In the genomic region with DNA sequence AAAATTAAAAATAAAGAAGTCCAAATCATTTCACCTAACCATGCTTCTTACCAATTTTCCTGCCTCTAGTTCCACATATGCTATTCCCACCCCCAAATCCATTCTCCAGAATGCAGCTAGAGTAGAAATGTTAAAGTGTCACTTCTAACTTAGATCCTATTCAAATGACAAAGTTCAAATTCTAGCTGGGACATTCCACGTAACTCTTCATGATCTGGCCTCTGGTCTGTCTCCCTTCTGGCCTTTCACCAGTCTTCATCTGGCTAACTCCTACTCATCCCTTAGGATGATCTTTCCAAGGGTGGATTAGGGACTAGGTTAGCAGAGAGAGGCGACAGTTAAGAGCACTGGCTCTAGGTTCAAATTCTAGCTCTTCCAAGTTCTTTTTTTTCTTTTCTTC, we compare ENCODE assay signal across 28 cellular contexts.
DNase-seq lines count a peak whose midpoint lies in the region; ATAC-seq, FAIRE-seq and TF ChIP-seq lines count a peak whose summit lies in the region.
"Had no signal": no experiment of that assay in that cellular context is flagged by ENCODE, and none has a peak within 500 bp of the region (broad histone marks: within the 10 kb centered on the region; RNA-seq: fewer than 3 reads in every experiment).

No MANE protein-coding gene starts in this region.

- intact Hi-C loops in HepG2 (cut with micrococcal nuclease; ENCODE audit: unreplicated experiment): loop anchor here (10.0 kb wide), 1 partner anchor 434 kb away; no protein-coding TSS in a partner anchor

- TF ChIP-seq EP300 in HepG2 (IDR thresholded peaks at IDR 0.05; ENCODE audit: low read depth in 2 of 2, low read length in 2 of 2): no peak
- TF ChIP-seq EP300 in HepG2 (CRISPR knock-in tag; IDR thresholded peaks at IDR 0.05; ENCODE audit: borderline replicate concordance): no peak

- no TSS peak for BruUV-seq in HepG2 (replicated peaks; lab: Mats Ljungman, UMichigan)

- FAIRE-seq in HepG2 (lab: Jason Lieb, UNC): peak; percentile 44
- FAIRE-seq: GM12892, GM19239 had no signal

- peaks cover 7% of the 10 kb centered on the region for H3K4me1 Mint-ChIP-seq in T-helper 1 cell treated with Interleukin-12 subunit alpha and Interleukin-12 subunit beta and Interleukin-4 antibody, amounts not matched to agents 30 μg/mL and 1 μg/mL, for 36 hours (ENCODE audit: low read depth)
- H3K4me1 Mint-ChIP-seq in WTC11: peaks cover 3% of the 10 kb centered on the region
- peaks cover 9% of the 10 kb centered on the region for H3K4me1 Mint-ChIP-seq in progenitor cell of endocrine pancreas (ENCODE audit: low read depth)

- CTCF ChIA-PET in WTC11 (lab: Charles Lee): interaction anchor here (1.0 to 1.3 kb wide), 3 partner anchors 9 to 490 kb away, joined by 3 read pairs; no protein-coding TSS in a partner anchor
- CTCF ChIA-PET in HepG2 (lab: Yijun Ruan, JAX; ENCODE audit: low intra/inter-chr PET ratio, low total read pairs): no interaction called here

- H3K27me3 ChIP-seq in HepG2 (ENCODE audit: control insufficient read depth in 1 of 2, insufficient read depth in 2 of 2, low read length in 2 of 2): no peaks in the 10 kb centered on the region
- H3K27me3 ChIP-seq: MG63 had no signal

- H3K4me3 ChIP-seq in HepG2 (replicated peaks in 1 of 3; ENCODE audit: insufficient read depth in 1 of 3, low read depth in 2 of 3, low read length in 3 of 3): no peak overlapping the region
- H3K4me3 ChIP-seq: GM23248, MG63 had no signal

- H3K4me3 Mint-ChIP-seq in T-helper 1 cell treated with Interleukin-12 subunit alpha and Interleukin-12 subunit beta and Interleukin-4 antibody, amounts not matched to agents 30 μg/mL and 1 μg/mL, for 36 hours: no peak overlapping the region
- H3K4me3 Mint-ChIP-seq in WTC11 (no peak overlapping the region), progenitor cell of endocrine pancreas (ENCODE audit: low read depth) (no peak overlapping the region)

- H3K36me3 Mint-ChIP-seq in T-helper 1 cell treated with Interleukin-12 subunit alpha and Interleukin-12 subunit beta and Interleukin-4 antibody, amounts not matched to agents 30 μg/mL and 1 μg/mL, for 36 hours (ENCODE audit: low read depth): peaks cover 14% of the 10 kb centered on the region
- H3K36me3 Mint-ChIP-seq in WTC11 (peaks cover 18% of the 10 kb centered on the region), progenitor cell of endocrine pancreas (ENCODE audit: insufficient read depth) (peaks cover 3% of the 10 kb centered on the region)

- no peak overlapping the region for H3K27ac ChIP-seq in HepG2 (ENCODE audit: extremely low read length, insufficient read depth, low read length)
- H3K27ac ChIP-seq: GM23248 had no signal

- H3K9ac ChIP-seq in HepG2 (ENCODE audit: insufficient read depth, low read depth, low read length): no peak overlapping the region
- H3K9ac ChIP-seq: GM23248 had no signal

- WGBS in HepG2 (ENCODE audit: low lambda C conversion rate): 93% methylated on average over 2 of the region's 2 CpGs

- no peak overlapping the region for H3K4me2 ChIP-seq in HepG2 (ENCODE audit: low read depth, low read length)

- H3K27me3 Mint-ChIP-seq in T-helper 1 cell treated with Interleukin-12 subunit alpha and Interleukin-12 subunit beta and Interleukin-4 antibody, amounts not matched to agents 30 μg/mL and 1 μg/mL, for 36 hours (ENCODE audit: low read depth): no peaks in the 10 kb centered on the region
- H3K27me3 Mint-ChIP-seq in WTC11 (ENCODE audit: low read depth): no peaks in the 10 kb centered on the region
- no peaks in the 10 kb centered on the region for H3K27me3 Mint-ChIP-seq in progenitor cell of endocrine pancreas

- H3K79me2 ChIP-seq in HepG2 (ENCODE audit: insufficient read depth, low read length): no peaks in the 10 kb centered on the region

- POLR2A ChIA-PET in WTC11 (lab: Charles Lee): no interaction called here
- POLR2A ChIA-PET in HepG2 (lab: Yijun Ruan, JAX): interaction anchor here (0.8 kb wide), 1 partner anchor 377 kb away, joined by 3 read pairs; no protein-coding TSS in a partner anchor

- no peak for TF ChIP-seq RAD21 in HepG2 (CRISPR knock-in tag; IDR thresholded peaks at IDR 0.05)

- TF ChIP-seq CTCF in WTC11 (IDR thresholded peaks at IDR 0.05) (no peak), HepG2 (CRISPR knock-in tag; IDR thresholded peaks at IDR 0.05) (no peak), progenitor cell of endocrine pancreas (IDR thresholded peaks at IDR 0.05; ENCODE audit: unreplicated experiment) (no peak)

- in situ Hi-C loops in HepG2 (cut with HindIII; ENCODE audit: extremely low pct_ligation_motif_present, low pct_unique_long_range_greater_than_20kb): loop anchor here (5.0 kb wide), 1 partner anchor 421 kb away; no protein-coding TSS in a partner anchor

- H3K4me1 ChIP-seq in HepG2 (ENCODE audit: insufficient read depth, low read length): no peaks in the 10 kb centered on the region

- no peaks in the 10 kb centered on the region for H3K9me3 ChIP-seq in HepG2 (ENCODE audit: low read length)
- H3K9me3 ChIP-seq: MG63 had no signal

- peaks cover 4 to 28% of the 10 kb centered on the region in 2 experiments; a peak in 4 of 5 replicates for H3K36me3 ChIP-seq in HepG2 (replicated peaks in 1 of 2; ENCODE audit: control insufficient read depth in 1 of 2, insufficient read depth in 2 of 2, low read length in 2 of 2)

- no peaks in the 10 kb centered on the region for H4K20me1 ChIP-seq in HepG2 (ENCODE audit: insufficient read depth, low read length)

- TF ChIP-seq POLR2A in HepG2 (IDR thresholded peaks at IDR 0.05; ENCODE audit: insufficient read depth in 1 of 2, low read depth in 2 of 2, low read length in 2 of 2): no peak

- no peaks in the 10 kb centered on the region for H3K9me3 Mint-ChIP-seq in T-helper 1 cell treated with Interleukin-12 subunit alpha and Interleukin-12 subunit beta and Interleukin-4 antibody, amounts not matched to agents 30 μg/mL and 1 μg/mL, for 36 hours
- H3K9me3 Mint-ChIP-seq in WTC11 (no peaks in the 10 kb centered on the region), progenitor cell of endocrine pancreas (ENCODE audit: low read depth) (no peaks in the 10 kb centered on the region)

- ATAC-seq in WTC11 (no peak), HepG2 (no peak), GM19455 (IDR thresholded peaks at IDR 0.05; ENCODE audit: unreplicated experiment) (no peak)
- ATAC-seq: PC-3 had no signal

- no peak for DNase-seq in T-helper 1 cell
- no peak for DNase-seq in WTC11 (ENCODE audit: low spot score)
- DNase-seq in HepG2 (ENCODE audit: low spot score): no peak
- DNase-seq in progenitor cell of endocrine pancreas (ENCODE audit: low spot score, unreplicated experiment): no peak
- DNase-seq in HuH-7.5 (ENCODE audit: low spot score): no peak
- no peak for DNase-seq in AG20443 (ENCODE audit: low spot score)
- DNase-seq: 8988T; ACHN; Calu3; DMS79 treated with DMSO at 0.1 percent for 48 hours; GF-D8; GM23248; H7; IMR-90; KG1; MG63; NCI-H1105 treated with DMSO at 0.1 percent for 48 hours; NCI-H146; NCI-H1930; NCI-H2107; NCI-H446 treated with DMSO at 0.1 percent for 48 hours; NCI-H526; NK-92 treated with Interleukin-12 subunit alpha and Interleukin-12 subunit beta, amount 100 ng/mL, for 24 hours; PC-3 had no signal

- no peak overlapping the region for H2AFZ ChIP-seq in HepG2 (ENCODE audit: low read length)
- H2AFZ ChIP-seq: GM23248 had no signal

- H3K27ac Mint-ChIP-seq in T-helper 1 cell treated with Interleukin-12 subunit alpha and Interleukin-12 subunit beta and Interleukin-4 antibody, amounts not matched to agents 30 μg/mL and 1 μg/mL, for 36 hours: peak overlapping the region; percentile 15
- H3K27ac Mint-ChIP-seq in WTC11 (0 out of 2 replicates have a peak overlapping the region, but pooled peaks have one; percentile 22), progenitor cell of endocrine pancreas (peak overlapping the region; percentile 29)

TF ChIP-seq in WTC11, 78 proteins besides CTCF, POLR2A, EP300 and RAD21 (continues in another document):
- no peak for TF ChIP-seq CDX4 (CRISPR knock-in tag; IDR thresholded peaks at IDR 0.05; ENCODE audit: borderline replicate concordance)
- no peak for TF ChIP-seq IRF2 (CRISPR knock-in tag; IDR thresholded peaks at IDR 0.05; ENCODE audit: borderline replicate concordance, low read depth)
- TF ChIP-seq, protein P1, sequence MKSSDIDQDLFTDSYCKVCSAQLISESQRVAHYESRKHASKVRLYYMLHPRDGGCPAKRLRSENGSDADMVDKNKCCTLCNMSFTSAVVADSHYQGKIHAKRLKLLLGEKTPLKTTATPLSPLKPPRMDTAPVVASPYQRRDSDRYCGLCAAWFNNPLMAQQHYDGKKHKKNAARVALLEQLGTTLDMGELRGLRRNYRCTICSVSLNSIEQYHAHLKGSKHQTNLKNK (CRISPR knock-in tag; IDR thresholded peaks at IDR 0.05): no peak
- TF ChIP-seq ZNF423 (CRISPR knock-in tag; IDR thresholded peaks at IDR 0.05): no peak
- TF ChIP-seq FOXJ3 (CRISPR knock-in tag; IDR thresholded peaks at IDR 0.05; ENCODE audit: borderline replicate concordance): no peak

TF ChIP-seq in HepG2, 621 proteins besides CTCF, POLR2A, EP300 and RAD21 (continues in another document):
- TF ChIP-seq PHF8 (CRISPR knock-in tag; IDR thresholded peaks at IDR 0.05) (no peak), SMC3 (IDR thresholded peaks at IDR 0.05; ENCODE audit: low read length) (no peak), CBX1 (IDR thresholded peaks at IDR 0.05; ENCODE audit: low read depth) (no peak), TRIM24 (CRISPR knock-in tag; IDR thresholded peaks at IDR 0.05) (no peak), HNRNPH1 (optimal IDR thresholded peaks at IDR 0.05; ENCODE audit: low read depth, low read length) (no peak), ZBTB7A (CRISPR knock-in tag; IDR thresholded peaks at IDR 0.05) (no peak), ZNF674 (CRISPR knock-in tag; IDR thresholded peaks at IDR 0.05; ENCODE audit: low read depth) (no peak), BORCS8-MEF2B (CRISPR knock-in tag; IDR thresholded peaks at IDR 0.05) (no peak)
- TF ChIP-seq, protein P2, sequence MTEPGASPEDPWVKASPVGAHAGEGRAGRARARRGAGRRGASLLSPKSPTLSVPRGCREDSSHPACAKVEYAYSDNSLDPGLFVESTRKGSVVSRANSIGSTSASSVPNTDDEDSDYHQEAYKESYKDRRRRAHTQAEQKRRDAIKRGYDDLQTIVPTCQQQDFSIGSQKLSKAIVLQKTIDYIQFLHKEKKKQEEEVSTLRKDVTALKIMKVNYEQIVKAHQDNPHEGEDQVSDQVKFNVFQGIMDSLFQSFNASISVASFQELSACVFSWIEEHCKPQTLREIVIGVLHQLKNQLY (CRISPR knock-in tag; IDR thresholded peaks at IDR 0.05): no peak
